In the genomic region with DNA sequence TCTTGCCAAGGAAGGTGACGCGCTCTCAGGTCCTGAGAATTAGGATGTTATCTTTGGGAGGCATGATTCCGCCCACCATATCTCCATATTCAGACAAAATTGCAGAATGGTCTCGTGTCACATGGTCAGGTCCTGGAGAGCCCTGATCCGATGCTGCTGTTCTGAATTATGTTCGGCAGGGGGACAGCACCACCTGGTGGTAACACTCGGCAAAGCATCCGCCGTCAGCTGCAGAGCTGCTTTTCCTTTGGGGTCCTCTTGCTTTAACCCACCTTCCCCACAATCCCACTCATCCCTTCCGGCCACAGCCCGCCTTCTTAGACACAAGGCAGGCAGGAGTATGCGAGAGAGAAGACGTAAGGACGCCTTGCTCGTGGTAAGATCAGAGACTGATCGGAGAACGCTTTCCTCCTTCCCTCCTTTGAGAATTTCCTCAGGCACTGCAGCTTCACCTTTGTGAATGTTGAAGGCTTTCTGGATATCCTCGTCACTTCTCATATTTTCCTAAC, we compare ENCODE assay signal across 8 cellular contexts.
DNase-seq lines count a peak whose midpoint lies in the region; ATAC-seq and TF ChIP-seq lines count a peak whose summit lies in the region.

No MANE protein-coding gene starts in this region.

- H3K4me3 Mint-ChIP-seq in activated CD4-positive, alpha-beta memory T cell treated with anti-CD3 and anti-CD28 coated beads for 36 hours, result no peak overlapping the region

- no TSS peak for BruUV-seq in A673 (replicated peaks; lab: Mats Ljungman, UMichigan)

- H3K4me1 Mint-ChIP-seq in activated CD4-positive, alpha-beta memory T cell treated with anti-CD3 and anti-CD28 coated beads for 36 hours (ENCODE audit: low read depth), result peaks cover 8% of the 10 kb centered on the region

- peaks cover 10% of the 10 kb centered on the region for H3K27me3 Mint-ChIP-seq in activated CD4-positive, alpha-beta memory T cell treated with anti-CD3 and anti-CD28 coated beads for 36 hours

- H3K9me3 ChIP-seq in A673 (ENCODE audit: low read depth, low read length, poor library complexity, severe bottlenecking), result no peaks in the 10 kb centered on the region

- POLR2A ChIA-PET in A673 (lab: Charles Lee; ENCODE audit: low non-redundant PET), result no interaction called here
- POLR2A ChIA-PET in activated CD4-positive, alpha-beta memory T cell treated with anti-CD3 and anti-CD28 coated beads for 36 hours (lab: Charles Lee), result no interaction called here

- H3K4me1 ChIP-seq in A673 (ENCODE audit: insufficient read depth, low read length, poor library complexity, severe bottlenecking), result peaks cover 5% of the 10 kb centered on the region

- CTCF ChIA-PET in A673 (lab: Charles Lee), result interaction anchor here (1.0 to 1.6 kb wide), 3 partner anchors 21 to 700 kb away, joined by 3 to 5 read pairs (median 3); no protein-coding TSS in a partner anchor
- CTCF ChIA-PET in activated CD4-positive, alpha-beta memory T cell treated with anti-CD3 and anti-CD28 coated beads for 36 hours (lab: Charles Lee), result interaction anchor here (0.7 to 1.6 kb wide), 11 partner anchors 9 to 218 kb away, joined by 3 to 9 read pairs (median 3); no protein-coding TSS in a partner anchor

- TF ChIP-seq CTCF in A673 (conservative IDR thresholded peaks at IDR 0.05; ENCODE audit: low read depth, low read length), result peak; percentile 98

- ATAC-seq in GM18502 (IDR thresholded peaks at IDR 0.05; ENCODE audit: poor library complexity, unreplicated experiment) (peak; percentile 86), HG03039 (IDR thresholded peaks at IDR 0.05; ENCODE audit: unreplicated experiment) (peak; percentile 75)

- peak overlapping the region; percentile 17 for H3K4me3 ChIP-seq in A673 (ENCODE audit: low read depth, low read length, poor library complexity, severe bottlenecking)

- DNase-seq in A673 (ENCODE audit: low spot score) (peak; percentile 75), NCI-H2227 treated with DMSO at 0.1 percent for 48 hours (lab: John Stamatoyannopoulos, UW) (peak; percentile 83), ecto neural progenitor cell (ENCODE audit: low spot score) (peak; percentile 88), medulla oblongata (ENCODE audit: extremely low spot score) (peak; percentile 75)
- DNase-seq in activated CD4-positive, alpha-beta memory T cell treated with anti-CD3 and anti-CD28 coated beads for 36 hours, result peak; percentile 73
- DNase-seq in stimulated activated CD8-positive, alpha-beta memory T cell treated with anti-CD3 and anti-CD28 coated beads, Interleukin-15, amount 100 ng/mL, for 24 hours (ENCODE audit: low read depth), result peak; percentile 48

- H3K27me3 ChIP-seq in A673 (replicated peaks; ENCODE audit: insufficient read depth, low read depth, low read length, poor library complexity), result no peaks in the 10 kb centered on the region

- H3K27ac Mint-ChIP-seq in activated CD4-positive, alpha-beta memory T cell treated with anti-CD3 and anti-CD28 coated beads for 36 hours, result no peak overlapping the region

- no peaks in the 10 kb centered on the region for H3K36me3 ChIP-seq in A673 (ENCODE audit: insufficient read depth, low read length, poor library complexity, severe bottlenecking)

- H3K36me3 Mint-ChIP-seq in activated CD4-positive, alpha-beta memory T cell treated with anti-CD3 and anti-CD28 coated beads for 36 hours, result no peaks in the 10 kb centered on the region

- no peak overlapping the region for H3K27ac ChIP-seq in A673 (ENCODE audit: low read depth, low read length, poor library complexity, severe bottlenecking)

- no peaks in the 10 kb centered on the region for H3K9me3 Mint-ChIP-seq in activated CD4-positive, alpha-beta memory T cell treated with anti-CD3 and anti-CD28 coated beads for 36 hours

- intact Hi-C loops in A673 (cut with micrococcal nuclease; ENCODE audit: unreplicated experiment), result loop anchor here (10.0 kb wide), 1 partner anchor 262 kb away; no protein-coding TSS in a partner anchor
- intact Hi-C loops in activated CD4-positive, alpha-beta memory T cell treated with anti-CD3 and anti-CD28 coated beads for 36 hours (cut with micrococcal nuclease), result no loop called here
